Comparison of ENCODE assay signal across 8 cellular contexts in the genomic region with DNA sequence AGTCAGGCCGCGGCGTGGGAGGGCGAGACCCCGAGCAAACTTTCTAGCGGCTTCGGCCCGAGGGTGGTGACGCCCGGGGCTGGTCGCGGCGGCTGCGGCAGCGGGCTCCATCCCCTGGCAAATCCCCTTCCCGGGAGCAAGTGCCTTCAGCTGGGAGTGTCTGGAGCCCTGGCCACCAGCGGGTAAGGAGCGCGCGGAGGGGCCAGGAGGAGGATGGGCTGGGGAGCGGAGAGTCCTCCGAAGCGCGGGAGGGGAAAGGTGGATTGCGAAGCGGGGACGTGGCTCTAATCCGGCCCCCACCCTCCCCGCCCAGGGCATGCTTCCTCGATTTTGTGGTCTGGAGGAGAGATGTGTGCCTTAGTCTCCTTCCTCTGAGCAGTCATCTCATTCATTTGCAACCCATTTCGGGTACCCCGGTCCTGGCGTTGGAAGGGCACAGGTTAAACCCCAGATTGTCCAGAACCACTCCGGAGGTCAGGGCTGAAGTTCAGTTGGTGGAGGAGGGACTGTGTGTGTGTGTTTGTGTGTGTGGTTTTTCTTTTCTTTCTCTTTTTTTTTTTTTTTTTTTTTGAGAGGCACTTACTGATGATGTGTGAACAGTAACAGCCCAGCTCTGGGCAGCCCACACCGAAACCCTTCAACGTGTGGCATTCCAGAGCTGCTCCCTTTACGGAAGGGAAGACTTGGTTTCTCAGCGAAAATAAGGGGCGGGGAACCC. TPM values are rescaled to one million over a fixed set of nuclear protein-coding genes. Genes with fewer than 3 reads are reported as not detected.
DNase-seq lines count a peak whose midpoint lies in the region; ATAC-seq and TF ChIP-seq lines count a peak whose summit lies in the region.

No MANE protein-coding gene starts in this region.

- DNase-seq in COLO668 (lab: John Stamatoyannopoulos, UW; ENCODE audit: unreplicated experiment) (peak; percentile 63), endothelial cell (ENCODE audit: low spot score) (peak; percentile 29), mesenteric fat pad (ENCODE audit: low spot score) (peak; percentile 90), type B pancreatic cell (ENCODE audit: extremely low spot score, unreplicated experiment) (peak; percentile 73), NAMALWA (ENCODE audit: low spot score) (no peak)

- TF ChIP-seq CTCF in endothelial cell (IDR thresholded peaks at IDR 0.05; ENCODE audit: unreplicated experiment) (no peak), type B pancreatic cell (conservative IDR thresholded peaks at IDR 0.05) (no peak)

- no peak overlapping the region for H3K27ac Mint-ChIP-seq in T-helper 1 cell treated with Interleukin-12 subunit alpha and Interleukin-12 subunit beta and Interleukin-4 antibody, amounts not matched to agents 30 μg/mL and 1 μg/mL, for 36 hours
- H3K27ac Mint-ChIP-seq in endothelial cell (ENCODE audit: unreplicated experiment) = no peak overlapping the region
- H3K27ac Mint-ChIP-seq in type B pancreatic cell = peak overlapping the region; percentile 100

- peaks cover 6% of the 10 kb centered on the region for H3K4me1 Mint-ChIP-seq in T-helper 1 cell treated with Interleukin-12 subunit alpha and Interleukin-12 subunit beta and Interleukin-4 antibody, amounts not matched to agents 30 μg/mL and 1 μg/mL, for 36 hours (ENCODE audit: low read depth)
- H3K4me1 Mint-ChIP-seq in endothelial cell (ENCODE audit: unreplicated experiment) (peaks cover 5% of the 10 kb centered on the region), type B pancreatic cell (ENCODE audit: unreplicated experiment) (peaks cover 12% of the 10 kb centered on the region)

- peak; percentile 40 for ATAC-seq in GM19397 (IDR thresholded peaks at IDR 0.05; ENCODE audit: unreplicated experiment)
- peak; percentile 40 for ATAC-seq in HG03460 (IDR thresholded peaks at IDR 0.05; ENCODE audit: unreplicated experiment)

- no peaks in the 10 kb centered on the region for H3K9me3 Mint-ChIP-seq in T-helper 1 cell treated with Interleukin-12 subunit alpha and Interleukin-12 subunit beta and Interleukin-4 antibody, amounts not matched to agents 30 μg/mL and 1 μg/mL, for 36 hours
- no peaks in the 10 kb centered on the region for H3K9me3 Mint-ChIP-seq in endothelial cell (ENCODE audit: unreplicated experiment)
- no peaks in the 10 kb centered on the region for H3K9me3 Mint-ChIP-seq in type B pancreatic cell

- no peaks in the 10 kb centered on the region for H3K36me3 Mint-ChIP-seq in T-helper 1 cell treated with Interleukin-12 subunit alpha and Interleukin-12 subunit beta and Interleukin-4 antibody, amounts not matched to agents 30 μg/mL and 1 μg/mL, for 36 hours (ENCODE audit: low read depth)
- no peaks in the 10 kb centered on the region for H3K36me3 Mint-ChIP-seq in endothelial cell (ENCODE audit: low read depth, unreplicated experiment)
- peaks cover 4% of the 10 kb centered on the region for H3K36me3 Mint-ChIP-seq in type B pancreatic cell

- H3K4me3 Mint-ChIP-seq in T-helper 1 cell treated with Interleukin-12 subunit alpha and Interleukin-12 subunit beta and Interleukin-4 antibody, amounts not matched to agents 30 μg/mL and 1 μg/mL, for 36 hours = peak overlapping the region; percentile 82
- peak overlapping the region; percentile 86 for H3K4me3 Mint-ChIP-seq in endothelial cell (ENCODE audit: unreplicated experiment)
- peak overlapping the region; percentile 94 for H3K4me3 Mint-ChIP-seq in type B pancreatic cell

- H3K27me3 Mint-ChIP-seq in T-helper 1 cell treated with Interleukin-12 subunit alpha and Interleukin-12 subunit beta and Interleukin-4 antibody, amounts not matched to agents 30 μg/mL and 1 μg/mL, for 36 hours (ENCODE audit: low read depth) = peaks cover 53% of the 10 kb centered on the region
- H3K27me3 Mint-ChIP-seq in endothelial cell (ENCODE audit: unreplicated experiment) (peaks cover 14% of the 10 kb centered on the region), type B pancreatic cell (peaks cover 20% of the 10 kb centered on the region)

RNA-seq across cellular contexts. Expression of a gene that starts 0.5 kb away (rescaled TPM):
- total RNA-seq in endothelial cell (ENCODE audit: unreplicated experiment) (0.26 TPM), mesenteric fat pad (26.3 TPM), type B pancreatic cell (ENCODE audit: low replicate concordance) (25.8 and 79.0 TPM in 2 replicates)

Comparison
In these comparisons a context has a peak if more than half of its experiments do, and no peak if none do; other contexts are left out.
1. RNA of a gene that starts 0.5 kb away (total RNA-seq): 26.3 TPM in mesenteric fat pad (single experiment) and 25.8 to 79.0 TPM in type B pancreatic cell; 0.26 TPM in endothelial cell (single experiment); every median in the first group is over 10 times any median in the second.
2. Peak in every context shown above with its lines, with median percentiles within 50 percentile points of each other: H3K4me3 Mint-ChIP-seq.